21 cellular contexts compared by ENCODE assay signal in the genomic region with DNA sequence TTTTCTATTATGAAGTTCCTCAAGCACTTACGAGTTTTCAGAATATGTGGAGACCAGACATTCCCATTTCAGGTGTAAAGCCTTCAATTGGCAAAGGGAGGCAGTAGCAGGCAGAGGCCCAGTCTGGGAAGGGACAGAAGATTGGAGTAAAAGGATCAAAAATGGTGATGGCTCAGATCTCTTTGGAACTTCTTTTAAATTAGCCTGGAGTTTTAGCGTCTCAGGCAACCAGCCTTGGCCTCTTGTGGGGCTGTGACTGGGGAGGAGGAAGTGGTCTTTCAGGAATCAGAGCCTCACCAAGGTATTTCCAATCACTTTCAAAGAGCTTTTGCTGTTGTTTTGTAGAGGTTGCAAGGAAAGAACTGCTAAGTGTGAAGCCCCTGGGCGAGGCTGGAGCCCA.
DNase-seq lines count a peak whose midpoint lies in the region; ATAC-seq, FAIRE-seq and TF ChIP-seq lines count a peak whose summit lies in the region.
"Had no signal": no experiment of that assay in that cellular context is flagged by ENCODE, and none has a peak within 500 bp of the region (broad histone marks: within the 10 kb centered on the region; RNA-seq: fewer than 3 reads in every experiment).

No MANE protein-coding gene starts in this region.

- peaks cover 14% of the 10 kb centered on the region for H3K4me1 ChIP-seq in BLaER1
- H3K4me1 ChIP-seq in H1 (replicated peaks in 1 of 4; ENCODE audit: control insufficient read depth in 3 of 4, insufficient read depth in 4 of 4, low read length in 3 of 4): no peaks in the 10 kb centered on the region
- peaks cover 2% of the 10 kb centered on the region for H3K4me1 ChIP-seq in mesendoderm (ENCODE audit: control insufficient read depth, low read depth, low read length)

- no peak overlapping the region for H3K4ac ChIP-seq in H1 (replicated peaks; ENCODE audit: insufficient read length, low read depth, low read length)
- no peak overlapping the region for H3K4ac ChIP-seq in mesendoderm (ENCODE audit: low read depth, low read length)

- TF ChIP-seq CTCF in HFF-Myc (IDR thresholded peaks at IDR 0.05; ENCODE audit: low read depth, low read length, missing control alignments): peak; percentile 4
- TF ChIP-seq CTCF in H1 (IDR thresholded peaks at IDR 0.05; ENCODE audit: control extremely low read depth in 1 of 3, insufficient read depth in 1 of 3, low read depth in 1 of 3, low read length in 3 of 3): peak in 2 of 3 experiments; percentile 21 to 26; a peak in 2 of 4 replicates

- H3K9ac ChIP-seq in BLaER1 (no peak overlapping the region), H1 (replicated peaks in 1 of 4; ENCODE audit: extremely low read depth in 1 of 4, low read depth in 3 of 4, low read length in 3 of 4) (no peak overlapping the region), mesendoderm (ENCODE audit: low read length) (no peak overlapping the region)

- CTCF ChIA-PET in H1 (lab: Charles Lee; ENCODE audit: partially characterized antibody): interaction anchor here (0.6 to 1.7 kb wide), 9 partner anchors 20 to 365 kb away, joined by 3 to 5 read pairs (median 3); a partner anchor contains a TSS

- no peaks in the 10 kb centered on the region for H3K27me3 ChIP-seq in BLaER1
- no peaks in the 10 kb centered on the region for H3K27me3 ChIP-seq in H1 (replicated peaks in 1 of 4; ENCODE audit: control insufficient read depth in 3 of 4, extremely low read depth in 1 of 4, insufficient read depth in 3 of 4, low read length in 3 of 4)
- no peaks in the 10 kb centered on the region for H3K27me3 ChIP-seq in mesendoderm (ENCODE audit: insufficient read depth, low read length, poor library complexity)
- H3K27me3 ChIP-seq: BE2C had no signal

- no peak for FAIRE-seq in H1 (lab: Jason Lieb, UNC)
- FAIRE-seq: GM12891, GM18507, H54 had no signal

- H3K56ac ChIP-seq in H1 (replicated peaks; ENCODE audit: insufficient read length, low read depth, low read length): no peak overlapping the region
- no peak overlapping the region for H3K56ac ChIP-seq in mesendoderm (ENCODE audit: low read length)

- no peak for TF ChIP-seq EP300 in H1 (IDR thresholded peaks at IDR 0.05; ENCODE audit: borderline replicate concordance in 1 of 2, low read depth in 2 of 2, low read length in 2 of 2)

- DNase-seq in HFF-Myc (ENCODE audit: extremely low read depth, low read depth) (no peak), H1 (ENCODE audit: low read depth in 1 of 2, low spot score in 2 of 2) (no peak), mesendoderm (peak; percentile 58), T-helper 2 cell (no peak), mucosa of gallbladder (ENCODE audit: low spot score) (no peak)
- DNase-seq: BE2C; CD4-positive, alpha-beta memory T cell; DMS153; NCI-H1417; NCI-H187; NCI-H226; NCI-H524; PC-9; SIG-M5 had no signal

- H3K4me3 ChIP-seq in BLaER1 (no peak overlapping the region), HFF-Myc (replicated peaks; ENCODE audit: low read depth, low read length) (no peak overlapping the region), H1 (ENCODE audit: extremely low read depth in 1 of 4, insufficient read depth in 2 of 4, low read depth in 3 of 4, low read length in 4 of 4) (no peak overlapping the region), mesendoderm (ENCODE audit: low read length) (no peak overlapping the region)
- H3K4me3 ChIP-seq: PC-9 had no signal

- H2BK120ac ChIP-seq in H1 (replicated peaks; ENCODE audit: low read depth, low read length) (no peak overlapping the region), mesendoderm (ENCODE audit: low read depth, low read length) (no peak overlapping the region)

- H3K23me2 ChIP-seq in H1 (ENCODE audit: low read depth, low read length): no peaks in the 10 kb centered on the region

- H3K79me2 ChIP-seq in H1 (ENCODE audit: control insufficient read depth in 1 of 2, insufficient read depth in 2 of 2, low read length in 2 of 2) (no peaks in the 10 kb centered on the region), mesendoderm (ENCODE audit: control insufficient read depth, insufficient read depth, low read length) (no peaks in the 10 kb centered on the region)

- peak; percentile 46 to 57 for TF ChIP-seq RAD21 in H1 (IDR thresholded peaks at IDR 0.05 in 1 of 2, conservative IDR thresholded peaks at IDR 0.05 in 1 of 2; ENCODE audit: low read depth in 2 of 2, low read length in 2 of 2)

- no peak overlapping the region for H2BK5ac ChIP-seq in H1 (ENCODE audit: low read depth, low read length)
- no peak overlapping the region for H2BK5ac ChIP-seq in mesendoderm (ENCODE audit: low read length)

- H3K36me3 ChIP-seq in BLaER1: no peaks in the 10 kb centered on the region
- H3K36me3 ChIP-seq in H1 (ENCODE audit: control insufficient read depth in 2 of 4, insufficient read depth in 4 of 4, low read length in 3 of 4): peaks cover 0 to 34% (median 13%) of the 10 kb centered on the region in 4 experiments; a peak in 5 of 8 replicates
- H3K36me3 ChIP-seq in mesendoderm (ENCODE audit: control insufficient read depth, insufficient read depth, low read length): no peaks in the 10 kb centered on the region
- H3K36me3 ChIP-seq: BE2C had no signal

- H3K27ac ChIP-seq in BLaER1 (no peak overlapping the region), H1 (ENCODE audit: low read depth, low read length) (no peak overlapping the region), mesendoderm (ENCODE audit: low read depth, low read length) (peak overlapping the region; percentile 53)
- H3K27ac ChIP-seq: PC-9, RWPE1 had no signal

- H2BK12ac ChIP-seq in H1 (ENCODE audit: low read depth, low read length): no peak overlapping the region

- POLR2A ChIA-PET in H1 (lab: Charles Lee; ENCODE audit: partially characterized antibody): interaction anchor here (1.7 kb wide), 1 partner anchor 30 kb away, joined by 3 read pairs; no protein-coding TSS in a partner anchor

- H2AK5ac ChIP-seq in H1 (ENCODE audit: low read depth, low read length) (no peak overlapping the region), mesendoderm (ENCODE audit: low read length) (no peak overlapping the region)

- no peak for TF ChIP-seq POLR2A in H1 (IDR thresholded peaks at IDR 0.05; ENCODE audit: control extremely low read depth in 1 of 2, low read depth in 2 of 2, low read length in 2 of 2)

- H4K20me1 ChIP-seq in BLaER1 (no peaks in the 10 kb centered on the region), H1 (replicated peaks in 1 of 2; ENCODE audit: control insufficient read depth in 1 of 2, insufficient read depth in 2 of 2, low read length in 2 of 2) (no peaks in the 10 kb centered on the region)

- no peak overlapping the region for H3K18ac ChIP-seq in H1 (ENCODE audit: extremely low read depth, low read length)
- no peak overlapping the region for H3K18ac ChIP-seq in mesendoderm (ENCODE audit: low read length)

- H3K23ac ChIP-seq in H1 (ENCODE audit: insufficient read length) (no peak overlapping the region), mesendoderm (ENCODE audit: low read length) (no peak overlapping the region)

- WGBS in H1 (ENCODE audit: extremely low coverage in 1 of 2, insufficient coverage in 1 of 2, insufficient read length in 1 of 2, insufficient replicate concordance in 2 of 2, low coverage in 1 of 2, low lambda C conversion rate in 2 of 2, missing lambda C conversion rate in 1 of 2), 2 experiments: 91% methylated on average over 3 of the region's 3 CpGs; no CpG with 5 or more reads in 1 of the 2 experiments
- no CpG with 5 or more reads among the region's 3 CpGs for WGBS in mesendoderm (ENCODE audit: extremely low coverage, insufficient coverage, low lambda C conversion rate)

- H4K8ac ChIP-seq in H1 (ENCODE audit: extremely low read depth, insufficient read depth, low read length) (no peak overlapping the region), mesendoderm (ENCODE audit: low read depth, low read length) (no peak overlapping the region)

- peak overlapping the region; percentile 36; the same call in 1 of the 2 replicates for H3K4me2 ChIP-seq in BLaER1
- H3K4me2 ChIP-seq in H1 (ENCODE audit: insufficient read depth in 1 of 2, low read depth in 2 of 2, low read length in 2 of 2): no peak overlapping the region
- H3K4me2 ChIP-seq in mesendoderm (ENCODE audit: low read length): no peak overlapping the region
- H3K4me2 ChIP-seq: PC-9 had no signal

- ATAC-seq in HG02759 (IDR thresholded peaks at IDR 0.05; ENCODE audit: unreplicated experiment) (no peak), GM21390 (IDR thresholded peaks at IDR 0.05; ENCODE audit: unreplicated experiment) (no peak)

- no peak overlapping the region for H2BK15ac ChIP-seq in H1 (ENCODE audit: low read length)
- no peak overlapping the region for H2BK15ac ChIP-seq in mesendoderm (replicated peaks; ENCODE audit: low read depth)

- no peak overlapping the region for H2BK20ac ChIP-seq in H1 (ENCODE audit: low read length)

- H4K5ac ChIP-seq in H1 (ENCODE audit: insufficient read length, low read depth, low read length): no peak overlapping the region
- H4K5ac ChIP-seq in mesendoderm (ENCODE audit: low read length): no peak overlapping the region

- H2AFZ ChIP-seq in H1 (ENCODE audit: low read length): no peak overlapping the region
- H2AFZ ChIP-seq: PC-9 had no signal

- H3K79me1 ChIP-seq in H1 (ENCODE audit: low read depth, low read length) (peaks cover 2% of the 10 kb centered on the region; the same call in 1 of the 2 replicates), mesendoderm (ENCODE audit: low read length) (no peaks in the 10 kb centered on the region)

- H3K9me3 ChIP-seq in BLaER1 (no peaks in the 10 kb centered on the region), H1 (ENCODE audit: insufficient read depth in 2 of 2, low read depth in 1 of 2, low read length in 1 of 2) (no peaks in the 10 kb centered on the region)
- H3K9me3 ChIP-seq: BE2C had no signal

- H3K14ac ChIP-seq in H1 (ENCODE audit: insufficient read length): no peak overlapping the region

- no peak overlapping the region for H4K91ac ChIP-seq in H1 (replicated peaks; ENCODE audit: insufficient read length, low read length)

TF ChIP-seq in H1, 55 proteins besides CTCF, POLR2A, EP300 and RAD21:
- TF ChIP-seq EZH2 (IDR thresholded peaks at IDR 0.05; ENCODE audit: low read depth, low read length, severe bottlenecking) (no peak), ASH2L (IDR thresholded peaks at IDR 0.05; ENCODE audit: low read length) (no peak), TAF1 (IDR thresholded peaks at IDR 0.05; ENCODE audit: low read depth, low read length) (no peak), KDM5A (IDR thresholded peaks at IDR 0.05; ENCODE audit: low read length) (no peak)
